In the genomic region with DNA sequence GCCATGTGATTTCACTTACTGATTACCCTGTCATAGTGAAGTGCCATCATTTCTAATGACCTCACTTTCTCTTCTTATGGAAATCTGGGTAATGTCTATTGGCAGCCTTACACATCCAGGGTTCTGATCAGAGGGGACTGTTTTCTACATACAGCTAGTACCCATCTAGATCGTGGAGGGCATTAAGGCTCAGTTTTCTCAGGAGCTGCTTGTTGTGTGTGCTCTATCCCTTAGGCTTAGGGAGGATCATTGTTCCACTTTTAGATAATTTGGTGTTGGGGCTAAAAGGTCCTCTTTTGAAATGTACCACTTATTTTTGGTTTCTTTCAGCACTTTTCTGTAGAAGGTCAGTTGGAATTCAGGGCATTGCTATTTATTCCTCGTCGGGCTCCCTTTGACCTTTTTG, we compare ENCODE assay signal across 12 cellular contexts. TPM values are rescaled to one million over a fixed set of nuclear protein-coding genes. Genes with fewer than 3 reads are reported as not detected.
DNase-seq lines count a peak whose midpoint lies in the region; ATAC-seq and TF ChIP-seq lines count a peak whose summit lies in the region.
"Had no signal": no experiment of that assay in that cellular context is flagged by ENCODE, and none has a peak within 500 bp of the region (broad histone marks: within the 10 kb centered on the region; RNA-seq: fewer than 3 reads in every experiment).

No MANE protein-coding gene starts in this region.

- H3K4me3 Mint-ChIP-seq in CD4-positive, alpha-beta T cell, result peak overlapping the region; percentile 12

- peaks cover 5% of the 10 kb centered on the region for H3K27me3 Mint-ChIP-seq in CD4-positive, alpha-beta T cell

- TF ChIP-seq POLR2A in stomach (IDR thresholded peaks at IDR 0.05), result no peak

- CTCF ChIA-PET in CD4-positive, alpha-beta T cell (lab: Charles Lee), result no interaction called here

- H3K27me3 ChIP-seq in CD4-positive, alpha-beta T cell (ENCODE audit: control insufficient read depth, insufficient read depth, low read length), result no peaks in the 10 kb centered on the region
- no peaks in the 10 kb centered on the region for H3K27me3 ChIP-seq in stomach

- no peak for TF ChIP-seq EP300 in stomach (IDR thresholded peaks at IDR 0.05)

- H3K4me1 Mint-ChIP-seq in CD4-positive, alpha-beta T cell (ENCODE audit: low read depth), result peaks cover 70% of the 10 kb centered on the region

- H3K36me3 Mint-ChIP-seq in CD4-positive, alpha-beta T cell (ENCODE audit: low read depth), result peaks cover 92% of the 10 kb centered on the region

- H3K27ac Mint-ChIP-seq in CD4-positive, alpha-beta T cell, result peak overlapping the region; percentile 12

- intact Hi-C loops in CD4-positive, alpha-beta T cell (cut with DNase I, micrococcal nuclease), result no loop called here
- intact Hi-C loops in stomach (cut with DNase I; ENCODE audit: low total_unique reads), result no loop called here

- ATAC-seq in CD4-positive, alpha-beta T cell (ENCODE audit: poor library complexity), result no peak

- no peaks in the 10 kb centered on the region for H3K9me3 ChIP-seq in CD4-positive, alpha-beta T cell (ENCODE audit: control insufficient read depth, low read length)
- no peaks in the 10 kb centered on the region for H3K9me3 ChIP-seq in stomach

- no peak for TF ChIP-seq CTCF in 22Rv1 (IDR thresholded peaks at IDR 0.05)
- TF ChIP-seq CTCF in CD4-positive, alpha-beta T cell (IDR thresholded peaks at IDR 0.05), result no peak
- TF ChIP-seq CTCF in GM20000 (IDR thresholded peaks at IDR 0.05; ENCODE audit: extremely low read depth, missing control alignments), result no peak
- no peak for TF ChIP-seq CTCF in stomach (IDR thresholded peaks at IDR 0.05)

- POLR2A ChIA-PET in CD4-positive, alpha-beta T cell (lab: Charles Lee), result no interaction called here

- peaks cover 40 to 82% (median 66%) of the 10 kb centered on the region in 4 donors for H3K4me1 ChIP-seq in stomach

- H3K4me3 ChIP-seq in stomach, result peak overlapping the region in 2 of 4 donors; percentile 9 to 10

- H3K27ac ChIP-seq in 22Rv1 (peak overlapping the region; percentile 91), epithelial cell of prostate (peak overlapping the region; percentile 91), stomach (peak overlapping the region in 2 of 5 donors; percentile 25 to 29)
- H3K27ac ChIP-seq in CD4-positive, alpha-beta T cell (ENCODE audit: low read depth, low read length), result no peak overlapping the region

- peaks cover 66 to 73% (median 71%) of the 10 kb centered on the region in 4 donors for H3K36me3 ChIP-seq in stomach

- no peak for DNase-seq in CD4-positive, alpha-beta T cell
- DNase-seq in epithelial cell of prostate (ENCODE audit: low read depth, low spot score) (no peak), GM20000 (ENCODE audit: low spot score) (no peak), stomach (no peak), NCI-H510A (lab: John Stamatoyannopoulos, UW) (no peak), middle frontal gyrus (ENCODE audit: extremely low spot score, low spot score) (no peak)
- DNase-seq: NCI-H146, NCI-H524, SHP77 had no signal

- no peaks in the 10 kb centered on the region for H3K9me3 Mint-ChIP-seq in CD4-positive, alpha-beta T cell

- WGBS in stomach, 5 donors, result 55 to 68% (median 63%) methylated on average over 3 of the region's 3 CpGs

TF ChIP-seq in PFSK-1, 5 proteins besides CTCF, POLR2A, EP300 and RAD21:
- TF ChIP-seq SIN3A (IDR thresholded peaks at IDR 0.05; ENCODE audit: borderline replicate concordance, insufficient read depth, low read length) (no peak), FOXP2 (optimal IDR thresholded peaks at IDR 0.05; ENCODE audit: borderline replicate concordance, extremely low read depth, extremely low read length, insufficient read depth) (no peak), TAF1 (IDR thresholded peaks at IDR 0.05; ENCODE audit: borderline replicate concordance, insufficient read depth, low read length) (no peak), POLR2AphosphoS5 (IDR thresholded peaks at IDR 0.05; ENCODE audit: low read depth, low read length) (peak; percentile 17)
- TF ChIP-seq, protein P1, sequence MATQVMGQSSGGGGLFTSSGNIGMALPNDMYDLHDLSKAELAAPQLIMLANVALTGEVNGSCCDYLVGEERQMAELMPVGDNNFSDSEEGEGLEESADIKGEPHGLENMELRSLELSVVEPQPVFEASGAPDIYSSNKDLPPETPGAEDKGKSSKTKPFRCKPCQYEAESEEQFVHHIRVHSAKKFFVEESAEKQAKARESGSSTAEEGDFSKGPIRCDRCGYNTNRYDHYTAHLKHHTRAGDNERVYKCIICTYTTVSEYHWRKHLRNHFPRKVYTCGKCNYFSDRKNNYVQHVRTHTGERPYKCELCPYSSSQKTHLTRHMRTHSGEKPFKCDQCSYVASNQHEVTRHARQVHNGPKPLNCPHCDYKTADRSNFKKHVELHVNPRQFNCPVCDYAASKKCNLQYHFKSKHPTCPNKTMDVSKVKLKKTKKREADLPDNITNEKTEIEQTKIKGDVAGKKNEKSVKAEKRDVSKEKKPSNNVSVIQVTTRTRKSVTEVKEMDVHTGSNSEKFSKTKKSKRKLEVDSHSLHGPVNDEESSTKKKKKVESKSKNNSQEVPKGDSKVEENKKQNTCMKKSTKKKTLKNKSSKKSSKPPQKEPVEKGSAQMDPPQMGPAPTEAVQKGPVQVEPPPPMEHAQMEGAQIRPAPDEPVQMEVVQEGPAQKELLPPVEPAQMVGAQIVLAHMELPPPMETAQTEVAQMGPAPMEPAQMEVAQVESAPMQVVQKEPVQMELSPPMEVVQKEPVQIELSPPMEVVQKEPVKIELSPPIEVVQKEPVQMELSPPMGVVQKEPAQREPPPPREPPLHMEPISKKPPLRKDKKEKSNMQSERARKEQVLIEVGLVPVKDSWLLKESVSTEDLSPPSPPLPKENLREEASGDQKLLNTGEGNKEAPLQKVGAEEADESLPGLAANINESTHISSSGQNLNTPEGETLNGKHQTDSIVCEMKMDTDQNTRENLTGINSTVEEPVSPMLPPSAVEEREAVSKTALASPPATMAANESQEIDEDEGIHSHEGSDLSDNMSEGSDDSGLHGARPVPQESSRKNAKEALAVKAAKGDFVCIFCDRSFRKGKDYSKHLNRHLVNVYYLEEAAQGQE (IDR thresholded peaks at IDR 0.05; ENCODE audit: insufficient read depth in 1 of 2, low read depth in 2 of 2, low read length in 2 of 2), result no peak

RNA-seq across cellular contexts. Expression of a gene that starts 3.8 kb away (rescaled TPM):
- total RNA-seq in CD4-positive, alpha-beta T cell, result 100 to 1,000 TPM; 401 to 405 TPM
- polyA plus RNA-seq in PFSK-1 (2012; ENCODE audit: insufficient read length, low read depth), result 773 TPM
- 100 to 1,000 TPM; 168 to 414 (median 370) TPM for total RNA-seq in stomach
- 100 to 1,000 TPM; 267 to 549 (median 348) TPM for polyA plus RNA-seq in stomach

RNA-seq across cellular contexts. Expression of a gene that starts 6.6 kb away (rescaled TPM):
- 1 to 10 TPM; 6.4 to 7.0 TPM for total RNA-seq in CD4-positive, alpha-beta T cell
- 59.6 TPM for polyA plus RNA-seq in PFSK-1 (2012; ENCODE audit: insufficient read length, low read depth)
- total RNA-seq in stomach, result 10 to 100 TPM in 4 of 5 donors, 1 to 10 TPM in 1; 1.4 to 60.1 (median 27.0) TPM
- polyA plus RNA-seq in stomach, result 10 to 100 TPM in 2 of 3 donors, 1 to 10 TPM in 1; 7.3 to 17.2 (median 16.6) TPM

RNA-seq across cellular contexts. Expression of a gene that starts 14.6 kb away (rescaled TPM):
- total RNA-seq in CD4-positive, alpha-beta T cell, result 10 to 100 TPM; 43.0 to 43.1 TPM
- polyA plus RNA-seq in PFSK-1 (2012; ENCODE audit: insufficient read length, low read depth), result 35.7 TPM
- 10 to 100 TPM in 1 of 5 donors, 1 to 10 TPM in 1, under 1 TPM in 1, not detected in 2; 0.89 to 23.5 (median 3.5) TPM for total RNA-seq in stomach
- polyA plus RNA-seq in stomach, result 10 to 100 TPM in 2 of 3 donors, 1 to 10 TPM in 1; 9.9 to 14.2 (median 10.6) TPM

RNA-seq across cellular contexts. Expression of a gene that starts 19.5 kb away (rescaled TPM):
- total RNA-seq in CD4-positive, alpha-beta T cell, result not detected
- 0.38 TPM for polyA plus RNA-seq in PFSK-1 (2012; ENCODE audit: insufficient read length, low read depth)
- under 1 TPM in 2 of 5 donors, not detected in 3; 0.18 to 0.29 TPM for total RNA-seq in stomach
- under 1 TPM in 2 of 3 donors, not detected in 1; 0.12 to 0.28 TPM for polyA plus RNA-seq in stomach
- total RNA-seq: subcutaneous adipose tissue had no signal

RNA-seq across cellular contexts. Expression of a gene that starts 27.3 kb away (rescaled TPM):
- total RNA-seq in CD4-positive, alpha-beta T cell, result 1 to 10 TPM in 1 of 2 experiments, under 1 TPM in 1; 0.67 to 1.3 TPM
- polyA plus RNA-seq in PFSK-1 (2012; ENCODE audit: insufficient read length, low read depth), result 88.8 TPM
- 100 to 1,000 TPM in 2 of 5 donors, 10 to 100 TPM in 3; 26.4 to 217 (median 77.4) TPM for total RNA-seq in stomach
- 10 to 100 TPM; 22.6 to 33.5 (median 29.0) TPM for polyA plus RNA-seq in stomach
